Comparison of ENCODE assay signal across 17 cellular contexts in the genomic region with DNA sequence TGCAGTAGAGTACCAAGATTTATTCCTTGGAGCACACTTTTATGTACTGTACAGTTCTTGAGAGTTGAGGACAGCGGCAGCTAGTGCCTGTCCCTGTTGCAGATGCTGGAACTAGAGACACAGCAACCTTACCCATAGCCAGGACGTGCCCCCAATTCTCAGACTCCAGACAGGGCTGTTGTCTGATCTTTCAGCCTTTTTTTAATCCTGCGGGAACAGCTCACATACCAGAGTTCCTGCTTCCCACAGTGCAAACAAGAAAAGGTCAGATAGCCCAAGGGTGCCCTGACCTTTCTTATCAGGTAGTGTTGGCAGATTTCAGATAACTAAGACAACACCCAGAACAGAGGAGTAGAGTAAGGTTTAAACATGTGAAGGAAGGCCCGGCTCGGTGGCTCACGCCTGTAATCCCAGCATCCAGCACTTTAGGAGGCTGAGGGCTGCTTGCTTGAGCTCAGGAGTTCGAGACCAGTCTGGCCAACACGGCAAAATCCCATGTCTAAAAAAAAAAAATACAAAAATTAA.
DNase-seq lines count a peak whose midpoint lies in the region; ATAC-seq, FAIRE-seq and TF ChIP-seq lines count a peak whose summit lies in the region.
"Had no signal": no experiment of that assay in that cellular context is flagged by ENCODE, and none has a peak within 500 bp of the region (broad histone marks: within the 10 kb centered on the region; RNA-seq: fewer than 3 reads in every experiment).

No MANE protein-coding gene starts in this region.

- no peaks in the 10 kb centered on the region for H3K9me3 Mint-ChIP-seq in Caco-2 (ENCODE audit: unreplicated experiment)
- H3K9me3 Mint-ChIP-seq: activated naive CD8-positive, alpha-beta T cell treated with anti-CD3 and anti-CD28 coated beads, Interleukin-2, amount 10 ng/mL, durations not matched to agents 7 days and 5 days; activated T-cell treated with anti-CD3 and anti-CD28 coated beads, Interleukin-2, amount 50 U/mL, for 72 hours; natural killer cell had no signal

- H3K4me3 ChIP-seq in Caco-2 (ENCODE audit: low read depth, low read length), result no peak overlapping the region
- H3K4me3 ChIP-seq: psoas muscle, SJSA1 had no signal

- TF ChIP-seq CTCF in Caco-2 (IDR thresholded peaks at IDR 0.05; ENCODE audit: insufficient read depth in 1 of 2, low read depth in 1 of 2, low read length in 1 of 2, severe bottlenecking in 1 of 2, unreplicated experiment in 1 of 2), result no peak
- TF ChIP-seq CTCF in D721Med (IDR thresholded peaks at IDR 0.05; ENCODE audit: insufficient read depth, missing control alignments), result no peak
- no peak for TF ChIP-seq CTCF in GM13977 (IDR thresholded peaks at IDR 0.05; ENCODE audit: extremely low read depth, insufficient read depth, missing control alignments)

- peak overlapping the region; percentile 79 for H3K27ac Mint-ChIP-seq in Caco-2 (ENCODE audit: unreplicated experiment)

- CTCF ChIA-PET in Caco-2 (lab: Charles Lee), result interaction anchor here (0.7 to 0.9 kb wide), 3 partner anchors 25 to 149 kb away, joined by 3 to 6 read pairs (median 5); no protein-coding TSS in a partner anchor

- no TSS peak for BruUV-seq in Caco-2 (replicated peaks; lab: Mats Ljungman, UMichigan)

- ATAC-seq in left cardiac atrium, result peak; percentile 53 to 73
- ATAC-seq: natural killer cell, psoas muscle had no signal

- FAIRE-seq in D721Med (lab: Jason Lieb, UNC), result no peak

- H3K4me1 ChIP-seq in Caco-2, result peaks cover 23% of the 10 kb centered on the region
- H3K4me1 ChIP-seq: psoas muscle, SJSA1 had no signal

- intact Hi-C loops in Caco-2 (cut with micrococcal nuclease; ENCODE audit: unreplicated experiment) (loop anchor here (1.0 to 5.0 kb wide), 5 partner anchors 19 to 96 kb away; partner anchors contain the start of gene MORC3), left cardiac atrium (cut with DNase I) (no loop called here)

- peaks cover 23% of the 10 kb centered on the region for H3K4me1 Mint-ChIP-seq in Caco-2 (ENCODE audit: low read depth, unreplicated experiment)

- peaks cover 12% of the 10 kb centered on the region for H3K36me3 Mint-ChIP-seq in Caco-2 (ENCODE audit: insufficient read depth, unreplicated experiment)
- H3K36me3 Mint-ChIP-seq: natural killer cell had no signal

- POLR2A ChIA-PET in Caco-2 (lab: Charles Lee), result interaction anchor here (0.6 to 1.2 kb wide), 2 partner anchors 81 to 85 kb away, joined by 3 to 19 read pairs; partner anchors contain the start of gene MORC3

- 0 out of 2 replicates have a peak, but pooled peaks cover 3% of the 10 kb centered on the region for H3K9me3 ChIP-seq in Caco-2
- H3K9me3 ChIP-seq: psoas muscle, SJSA1 had no signal

- H3K4me3 Mint-ChIP-seq in Caco-2 (ENCODE audit: unreplicated experiment), result peak overlapping the region; percentile 35
- H3K4me3 Mint-ChIP-seq: activated naive CD8-positive, alpha-beta T cell treated with anti-CD3 and anti-CD28 coated beads, Interleukin-2, amount 10 ng/mL, durations not matched to agents 7 days and 5 days; natural killer cell had no signal

- no peaks in the 10 kb centered on the region for H3K36me3 ChIP-seq in Caco-2 (ENCODE audit: control insufficient read depth, insufficient read depth, low read length)

- H3K27me3 ChIP-seq in Caco-2 (replicated peaks; ENCODE audit: control insufficient read depth, insufficient read depth, low read length), result no peaks in the 10 kb centered on the region
- H3K27me3 ChIP-seq: SJSA1 had no signal

- H3K27me3 Mint-ChIP-seq in Caco-2 (ENCODE audit: insufficient read depth, unreplicated experiment), result no peaks in the 10 kb centered on the region
- H3K27me3 Mint-ChIP-seq: activated naive CD8-positive, alpha-beta T cell treated with anti-CD3 and anti-CD28 coated beads, Interleukin-2, amount 10 ng/mL, durations not matched to agents 7 days and 5 days had no signal

- in situ Hi-C loops in SK-MEL-5 (cut with HindIII; ENCODE audit: low pct_unique_long_range_greater_than_20kb, low sequenced_read_pairs), result no loop called here
- in situ Hi-C loops in GM13977 (cut with MboI; ENCODE audit: low pct_unique_long_range_greater_than_20kb, low sequenced_read_pairs, unreplicated experiment), result no loop called here

- peak; percentile 87 to 93 for DNase-seq in Caco-2
- DNase-seq in SK-MEL-5 (ENCODE audit: low read depth, low spot score), result peak; percentile 18
- no peak for DNase-seq in left cardiac atrium
- peak; percentile 45 for DNase-seq in mucosa of gallbladder (ENCODE audit: low spot score)
- DNase-seq in D721Med (ENCODE audit: insufficient read length, low spot score), result no peak
- DNase-seq in inferior parietal cortex (ENCODE audit: extremely low spot score), result no peak
- no peak for DNase-seq in NK-92 treated with Interleukin-12 subunit alpha and Interleukin-12 subunit beta, amount 100 ng/mL, for 24 hours (lab: John Stamatoyannopoulos, UW)
- no peak for DNase-seq in GM13977 (ENCODE audit: low spot score)
- DNase-seq: activated CD4-positive, alpha-beta T cell treated with anti-CD3 and anti-CD28 coated beads, Interleukin-2, amount 50 U/mL, for 48 hours; activated naive CD8-positive, alpha-beta T cell treated with anti-CD3 and anti-CD28 coated beads, Interleukin-2, amount 10 ng/mL, durations not matched to agents 7 days and 5 days; activated T-cell treated with anti-CD3 and anti-CD28 coated beads, Interleukin-2, amount 50 U/mL, for 72 hours; effector memory CD4-positive, alpha-beta T cell; natural killer cell; NCI-H2029 treated with DMSO at 0.1 percent for 48 hours; NCI-H524; psoas muscle had no signal

Comparison
In these comparisons a context has a peak if more than half of its experiments do, and no peak if none do; other contexts are left out.
1. DNase-seq: peak in Caco-2 (2 of 2), SK-MEL-5 (single experiment) and mucosa of gallbladder (single experiment); none in left cardiac atrium (single experiment), D721Med (single experiment), inferior parietal cortex (single experiment), NK-92 treated with Interleukin-12 subunit alpha and Interleukin-12 subunit beta, amount 100 ng/mL, for 24 hours (single experiment) and GM13977 (single experiment).